ENCODE assay signal across 23 cellular contexts in genomic region chr4:33998204-33998603, GRCh38.
DNase-seq lines count a peak whose midpoint lies in the region; FAIRE-seq and TF ChIP-seq lines count a peak whose summit lies in the region.
"Had no signal": no experiment of that assay in that cellular context is flagged by ENCODE, and none has a peak within 500 bp of the region (broad histone marks: within the 10 kb centered on the region; RNA-seq: fewer than 3 reads in every experiment).

No MANE protein-coding gene starts in this region.

- no peak overlapping the region for H2BK15ac ChIP-seq in H1 (ENCODE audit: low read length)

- H3K79me1 ChIP-seq in H1 (ENCODE audit: low read depth, low read length): no peaks in the 10 kb centered on the region

- intact Hi-C loops in uterus (cut with DNase I; ENCODE audit: low total_unique reads): no loop called here

- no peak overlapping the region for H4K8ac ChIP-seq in H1 (ENCODE audit: extremely low read depth, insufficient read depth, low read length)

- H3K9ac ChIP-seq in H1 (replicated peaks in 1 of 4; ENCODE audit: extremely low read depth in 1 of 4, low read depth in 3 of 4, low read length in 3 of 4): peak overlapping the region in 1 of 4 experiments; percentile 34; a peak in 1 of 7 replicates
- H3K9ac ChIP-seq in neural progenitor cell: no peak overlapping the region

- TF ChIP-seq CTCF in H1 (IDR thresholded peaks at IDR 0.05; ENCODE audit: control extremely low read depth in 1 of 3, insufficient read depth in 1 of 3, low read depth in 1 of 3, low read length in 3 of 3) (no peak), neural progenitor cell (IDR thresholded peaks at IDR 0.05) (no peak), GM13976 (IDR thresholded peaks at IDR 0.05; ENCODE audit: borderline replicate concordance, control extremely low read depth, extremely low read depth, insufficient read depth, missing control alignments) (no peak), uterus (IDR thresholded peaks at IDR 0.05) (no peak)

- H2AFZ ChIP-seq in H1 (ENCODE audit: low read length) (no peak overlapping the region), neural progenitor cell (replicated peaks) (peak overlapping the region; percentile 46)

- peaks cover 0 to 7% (median 1%) of the 10 kb centered on the region in 4 experiments; a peak in 2 of 7 replicates for H3K4me1 ChIP-seq in H1 (replicated peaks in 1 of 4; ENCODE audit: control insufficient read depth in 3 of 4, insufficient read depth in 4 of 4, low read length in 3 of 4)
- H3K4me1 ChIP-seq in neural progenitor cell: peaks cover 6% of the 10 kb centered on the region
- H3K4me1 ChIP-seq in uterus: no peaks in the 10 kb centered on the region
- H3K4me1 ChIP-seq: tibial artery had no signal

- H3K4me3 ChIP-seq in H1 (ENCODE audit: extremely low read depth in 1 of 4, insufficient read depth in 2 of 4, low read depth in 3 of 4, low read length in 4 of 4) (no peak overlapping the region), neural progenitor cell (no peak overlapping the region), uterus (no peak overlapping the region)
- H3K4me3 ChIP-seq: ovary, tibial artery had no signal

- H3K27ac ChIP-seq in H1 (ENCODE audit: low read depth, low read length) (no peak overlapping the region), neural progenitor cell (no peak overlapping the region), uterus (no peak overlapping the region)
- H3K27ac ChIP-seq: ovary, tibial artery had no signal

- H3F3A ChIP-seq in neural progenitor cell (ENCODE audit: low read depth): no peaks in the 10 kb centered on the region

- H2BK12ac ChIP-seq in H1 (ENCODE audit: low read depth, low read length): no peak overlapping the region

- H3K79me2 ChIP-seq in H1 (ENCODE audit: control insufficient read depth in 1 of 2, insufficient read depth in 2 of 2, low read length in 2 of 2) (no peaks in the 10 kb centered on the region), neural progenitor cell (ENCODE audit: low read depth) (no peaks in the 10 kb centered on the region)

- 63% methylated on average over 3 of the region's 3 CpGs; no CpG with 5 or more reads in 1 of the 2 experiments for WGBS in H1 (ENCODE audit: extremely low coverage in 1 of 2, insufficient coverage in 1 of 2, insufficient read length in 1 of 2, insufficient replicate concordance in 2 of 2, low coverage in 1 of 2, low lambda C conversion rate in 2 of 2, missing lambda C conversion rate in 1 of 2), 2 experiments

- no peaks in the 10 kb centered on the region for H3K36me3 Mint-ChIP-seq in neural progenitor cell
- H3K36me3 Mint-ChIP-seq: activated naive CD8-positive, alpha-beta T cell treated with anti-CD3 and anti-CD28 coated beads for 36 hours; CD8-positive, alpha-beta T cell; natural killer cell had no signal

- FAIRE-seq in H1 (lab: Jason Lieb, UNC): no peak

- no peaks in the 10 kb centered on the region for H3K9me3 Mint-ChIP-seq in neural progenitor cell
- H3K9me3 Mint-ChIP-seq: activated naive CD8-positive, alpha-beta T cell treated with anti-CD3 and anti-CD28 coated beads for 36 hours had no signal

- no peak overlapping the region for H3K14ac ChIP-seq in H1 (ENCODE audit: insufficient read length)

- H3K4me2 ChIP-seq in H1 (ENCODE audit: insufficient read depth in 1 of 2, low read depth in 2 of 2, low read length in 2 of 2) (peak overlapping the region; percentile 23 to 41; a peak in 2 of 4 replicates), neural progenitor cell (peak overlapping the region; percentile 14)

- TF ChIP-seq RAD21 in H1 (IDR thresholded peaks at IDR 0.05 in 1 of 2, conservative IDR thresholded peaks at IDR 0.05 in 1 of 2; ENCODE audit: low read depth in 2 of 2, low read length in 2 of 2): no peak

- no peak overlapping the region for H2BK120ac ChIP-seq in H1 (replicated peaks; ENCODE audit: low read depth, low read length)

- H2AK5ac ChIP-seq in H1 (ENCODE audit: low read depth, low read length): no peak overlapping the region

- in situ Hi-C loops in GM13976 (cut with MboI; ENCODE audit: low sequenced_read_pairs, unreplicated experiment): no loop called here

- POLR2A ChIA-PET in H1 (lab: Charles Lee; ENCODE audit: partially characterized antibody): no interaction called here

- TF ChIP-seq EP300 in H1 (IDR thresholded peaks at IDR 0.05; ENCODE audit: borderline replicate concordance in 1 of 2, low read depth in 2 of 2, low read length in 2 of 2): no peak

- H3K56ac ChIP-seq in H1 (replicated peaks; ENCODE audit: insufficient read length, low read depth, low read length): no peak overlapping the region

- no peak overlapping the region for H3K23ac ChIP-seq in H1 (ENCODE audit: insufficient read length)

- H3K4me3 Mint-ChIP-seq in neural progenitor cell: no peak overlapping the region
- H3K4me3 Mint-ChIP-seq: activated naive CD8-positive, alpha-beta T cell treated with anti-CD3 and anti-CD28 coated beads for 36 hours; activated T-helper 17 cell treated with anti-CD3 and anti-CD28 coated beads, Interleukin-2, amount 50 U/mL, for 72 hours; CD8-positive, alpha-beta T cell; natural killer cell; stimulated activated naive CD8-positive, alpha-beta T cell treated with anti-CD3 and anti-CD28 coated beads, Interleukin-15, Interleukin-2, amounts not matched to agents 100 ng/mL and 50 ng/mL, for 24 hours had no signal

- no peaks in the 10 kb centered on the region for H3K27me3 ChIP-seq in H1 (replicated peaks in 1 of 4; ENCODE audit: control insufficient read depth in 3 of 4, extremely low read depth in 1 of 4, insufficient read depth in 3 of 4, low read length in 3 of 4)
- no peaks in the 10 kb centered on the region for H3K27me3 ChIP-seq in neural progenitor cell
- H3K27me3 ChIP-seq in uterus: no peaks in the 10 kb centered on the region
- H3K27me3 ChIP-seq: ovary, tibial artery had no signal

- H3K36me3 ChIP-seq in H1 (ENCODE audit: control insufficient read depth in 2 of 4, insufficient read depth in 4 of 4, low read length in 3 of 4) (no peaks in the 10 kb centered on the region), neural progenitor cell (no peaks in the 10 kb centered on the region), uterus (no peaks in the 10 kb centered on the region)
- H3K36me3 ChIP-seq: ovary, tibial artery had no signal

- H3K9me3 ChIP-seq in H1 (ENCODE audit: insufficient read depth in 2 of 2, low read depth in 1 of 2, low read length in 1 of 2): no peaks in the 10 kb centered on the region
- no peaks in the 10 kb centered on the region for H3K9me3 ChIP-seq in neural progenitor cell (ENCODE audit: low read depth)
- H3K9me3 ChIP-seq in uterus: peaks cover 0 to 2% of the 10 kb centered on the region in 2 donors
- H3K9me3 ChIP-seq: ovary, tibial artery had no signal

- no peak overlapping the region for H4K5ac ChIP-seq in H1 (ENCODE audit: insufficient read length, low read depth, low read length)

- no peak overlapping the region; the same call in 1 of the 2 replicates for H2BK5ac ChIP-seq in H1 (ENCODE audit: low read depth, low read length)

- no peaks in the 10 kb centered on the region for H3K4me1 Mint-ChIP-seq in neural progenitor cell
- H3K4me1 Mint-ChIP-seq: activated naive CD8-positive, alpha-beta T cell treated with anti-CD3 and anti-CD28 coated beads for 36 hours; activated T-helper 17 cell treated with anti-CD3 and anti-CD28 coated beads, Interleukin-2, amount 50 U/mL, for 72 hours; natural killer cell had no signal

- TF ChIP-seq POLR2A in H1 (IDR thresholded peaks at IDR 0.05; ENCODE audit: control extremely low read depth in 1 of 2, low read depth in 2 of 2, low read length in 2 of 2) (no peak), uterus (IDR thresholded peaks at IDR 0.05) (no peak)

- no peak overlapping the region for H3K4ac ChIP-seq in H1 (replicated peaks; ENCODE audit: insufficient read length, low read depth, low read length)

- H3K27ac Mint-ChIP-seq in neural progenitor cell: no peak overlapping the region
- H3K27ac Mint-ChIP-seq: activated naive CD8-positive, alpha-beta T cell treated with anti-CD3 and anti-CD28 coated beads for 36 hours; activated T-helper 17 cell treated with anti-CD3 and anti-CD28 coated beads, Interleukin-2, amount 50 U/mL, for 72 hours; CD8-positive, alpha-beta T cell; natural killer cell; stimulated activated naive CD8-positive, alpha-beta T cell treated with anti-CD3 and anti-CD28 coated beads, Interleukin-15, Interleukin-2, amounts not matched to agents 100 ng/mL and 50 ng/mL, for 24 hours had no signal

- CTCF ChIA-PET in H1 (lab: Charles Lee; ENCODE audit: partially characterized antibody): no interaction called here

- no peak overlapping the region for H2BK20ac ChIP-seq in H1 (ENCODE audit: low read length)

- no peaks in the 10 kb centered on the region for H3K27me3 Mint-ChIP-seq in neural progenitor cell (ENCODE audit: insufficient read depth, low read depth)
- H3K27me3 Mint-ChIP-seq: activated naive CD8-positive, alpha-beta T cell treated with anti-CD3 and anti-CD28 coated beads for 36 hours; activated T-helper 17 cell treated with anti-CD3 and anti-CD28 coated beads, Interleukin-2, amount 50 U/mL, for 72 hours; stimulated activated naive CD8-positive, alpha-beta T cell treated with anti-CD3 and anti-CD28 coated beads, Interleukin-15, Interleukin-2, amounts not matched to agents 100 ng/mL and 50 ng/mL, for 24 hours had no signal

- H4K20me1 ChIP-seq in H1 (replicated peaks in 1 of 2; ENCODE audit: control insufficient read depth in 1 of 2, insufficient read depth in 2 of 2, low read length in 2 of 2) (no peaks in the 10 kb centered on the region), neural progenitor cell (ENCODE audit: low read depth) (no peaks in the 10 kb centered on the region)

- no peaks in the 10 kb centered on the region for H3K23me2 ChIP-seq in H1 (ENCODE audit: low read depth, low read length)

- DNase-seq in NCI-H1105 treated with DMSO at 0.1 percent for 48 hours (lab: John Stamatoyannopoulos, UW) (peak; percentile 85), NCI-H2227 treated with DMSO at 0.1 percent for 48 hours (lab: John Stamatoyannopoulos, UW) (peak; percentile 36), H1 (ENCODE audit: low read depth in 1 of 2, low spot score in 2 of 2) (no peak), neural progenitor cell (ENCODE audit: low spot score) (no peak), GM13976 (ENCODE audit: low spot score) (no peak), uterus (no peak), cerebellum (ENCODE audit: low spot score) (no peak)
- DNase-seq: activated CD4-positive, alpha-beta T cell treated with anti-CD3 and anti-CD28 coated beads, Interleukin-2, amount 50 U/mL, for 1 hour; activated CD8-positive, alpha-beta memory T cell treated with anti-CD3 and anti-CD28 coated beads, Interleukin-2, amount 50 U/mL, for 4 hours; activated naive CD8-positive, alpha-beta T cell treated with anti-CD3 and anti-CD28 coated beads for 36 hours; CD8-positive, alpha-beta T cell; cerebellar nuclear complex; effector CD8-positive, alpha-beta T cell; kidney glomerular epithelial cell; natural killer cell; NCI-H1092 treated with DMSO at 0.1 percent for 48 hours; NCI-H510A; ovary; stimulated activated CD4-positive, alpha-beta T cell treated with anti-CD3 and anti-CD28 coated beads, Interleukin-12 subunit alpha, Interleukin-12 subunit beta, amount 100 ng/mL, for 4 hours; T-helper 2 cell; tibial artery had no signal

- H3K18ac ChIP-seq in H1 (ENCODE audit: extremely low read depth, low read length): no peak overlapping the region

- no peak overlapping the region for H4K91ac ChIP-seq in H1 (replicated peaks; ENCODE audit: insufficient read length, low read length)

TF ChIP-seq in H1, 55 proteins besides CTCF, POLR2A, EP300 and RAD21 (continues in another document):
- no peak for TF ChIP-seq SIRT6 (IDR thresholded peaks at IDR 0.05; ENCODE audit: low read length)

Comparison
In these comparisons a context has a peak if more than half of its experiments do, and no peak if none do; other contexts are left out.
1. DNase-seq: peak in NCI-H1105 treated with DMSO at 0.1 percent for 48 hours (single experiment) and NCI-H2227 treated with DMSO at 0.1 percent for 48 hours (single experiment); none in H1 (0 of 2), neural progenitor cell (single experiment), GM13976 (single experiment), uterus (0 of 2) and cerebellum (single experiment).